In the genomic region with DNA sequence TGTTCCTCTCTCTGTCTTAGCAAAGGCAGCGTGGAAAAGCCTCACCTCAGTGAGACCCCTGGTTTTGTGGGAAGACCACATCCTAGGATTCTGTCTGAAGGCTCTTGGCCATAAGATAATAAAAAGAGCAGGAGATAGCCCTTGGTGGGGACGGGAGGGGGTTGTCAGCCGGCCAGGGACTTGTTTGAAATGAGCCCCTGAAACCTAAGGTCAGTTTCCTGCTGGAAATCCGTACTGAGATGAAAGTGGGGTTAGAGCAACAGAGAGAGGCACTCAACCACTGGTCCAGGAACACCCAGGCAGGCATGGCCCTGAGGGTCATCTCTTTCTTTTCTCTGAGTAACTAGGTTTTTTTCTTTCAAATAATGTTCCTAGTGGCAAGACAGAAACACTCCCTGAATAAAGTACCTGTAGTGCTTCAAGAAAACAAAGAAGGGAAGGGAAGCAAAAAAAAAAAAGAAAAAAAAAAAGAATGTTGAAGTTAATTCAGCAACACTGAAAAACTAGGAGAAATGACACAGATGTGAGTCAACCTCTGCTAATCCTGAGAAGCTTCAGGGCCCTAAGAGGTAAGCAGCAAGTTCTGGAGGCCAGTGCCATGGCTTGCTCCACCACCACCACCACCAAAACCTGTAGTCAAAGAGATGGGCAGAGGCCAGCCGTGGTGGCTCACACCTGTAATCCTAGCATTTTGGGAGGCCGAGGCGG, we compare ENCODE assay signal across 16 cellular contexts. TPM values are rescaled to one million over a fixed set of nuclear protein-coding genes. Genes with fewer than 3 reads are reported as not detected.
DNase-seq lines count a peak whose midpoint lies in the region; ATAC-seq, FAIRE-seq and TF ChIP-seq lines count a peak whose summit lies in the region.
"Had no signal": no experiment of that assay in that cellular context is flagged by ENCODE, and none has a peak within 500 bp of the region (broad histone marks: within the 10 kb centered on the region; RNA-seq: fewer than 3 reads in every experiment).

No MANE protein-coding gene starts in this region.

- intact Hi-C loops in Caco-2 (cut with micrococcal nuclease; ENCODE audit: unreplicated experiment) (no loop called here), Panc1 (cut with micrococcal nuclease; ENCODE audit: unreplicated experiment) (no loop called here), endothelial cell of umbilical vein (cut with micrococcal nuclease) (no loop called here)

- H3K79me2 ChIP-seq in endothelial cell of umbilical vein (ENCODE audit: control insufficient read depth, insufficient read depth, low read length) (peaks cover 26% of the 10 kb centered on the region), osteoblast (ENCODE audit: insufficient read depth, low read length) (peaks cover 65% of the 10 kb centered on the region)

- no peaks in the 10 kb centered on the region for H4K20me1 ChIP-seq in endothelial cell of umbilical vein (replicated peaks; ENCODE audit: control insufficient read depth, extremely low read depth, insufficient read depth, low read length)
- no peaks in the 10 kb centered on the region for H4K20me1 ChIP-seq in osteoblast (ENCODE audit: insufficient read depth, low read length)

- peak overlapping the region; percentile 91 for H3K27ac ChIP-seq in Panc1 (ENCODE audit: low read length)
- H3K27ac ChIP-seq in endothelial cell of umbilical vein (ENCODE audit: insufficient read depth, low read depth, low read length) = no peak overlapping the region
- peak overlapping the region; percentile 88 for H3K27ac ChIP-seq in osteoblast (ENCODE audit: low read depth, low read length)
- H3K27ac ChIP-seq: foreskin keratinocyte had no signal

- H3K4me2 ChIP-seq in endothelial cell of umbilical vein (ENCODE audit: insufficient read depth, low read length) (no peak overlapping the region), osteoblast (ENCODE audit: insufficient read depth, low read length) (peak overlapping the region; percentile 50)

- no peaks in the 10 kb centered on the region for H3K9me3 Mint-ChIP-seq in Caco-2 (ENCODE audit: unreplicated experiment)
- no peaks in the 10 kb centered on the region for H3K9me3 Mint-ChIP-seq in activated T-cell treated with anti-CD3 and anti-CD28 coated beads, Interleukin-2, amount 50 U/mL, for 72 hours
- no peaks in the 10 kb centered on the region for H3K9me3 Mint-ChIP-seq in effector memory CD8-positive, alpha-beta T cell
- H3K9me3 Mint-ChIP-seq: natural killer cell treated with Interleukin-12 subunit alpha and Interleukin-12 subunit beta and Interleukin-15 and Interleukin-18, amount 100 ng/mL, for 72 hours; T-helper 1 cell treated with Interleukin-12 subunit alpha and Interleukin-12 subunit beta and Interleukin-4 antibody, amounts not matched to agents 30 μg/mL and 1 μg/mL, for 36 hours had no signal

- POLR2A ChIA-PET in Caco-2 (lab: Charles Lee) (no interaction called here), Panc1 (lab: Charles Lee) (no interaction called here), endothelial cell of umbilical vein (lab: Charles Lee) (interaction anchor here (0.7 kb wide), 1 partner anchor 80 kb away, joined by 4 read pairs; no protein-coding TSS in a partner anchor)

- H3K4me3 Mint-ChIP-seq in Caco-2 (ENCODE audit: unreplicated experiment) = peak overlapping the region; percentile 24
- no peak overlapping the region for H3K4me3 Mint-ChIP-seq in activated T-cell treated with anti-CD3 and anti-CD28 coated beads, Interleukin-2, amount 50 U/mL, for 72 hours
- H3K4me3 Mint-ChIP-seq in effector memory CD8-positive, alpha-beta T cell = no peak overlapping the region
- H3K4me3 Mint-ChIP-seq: natural killer cell treated with Interleukin-12 subunit alpha and Interleukin-12 subunit beta and Interleukin-15 and Interleukin-18, amount 100 ng/mL, for 72 hours; T-helper 1 cell treated with Interleukin-12 subunit alpha and Interleukin-12 subunit beta and Interleukin-4 antibody, amounts not matched to agents 30 μg/mL and 1 μg/mL, for 36 hours had no signal

- no peaks in the 10 kb centered on the region for H3K27me3 Mint-ChIP-seq in Caco-2 (ENCODE audit: insufficient read depth, unreplicated experiment)
- peaks cover 61% of the 10 kb centered on the region for H3K27me3 Mint-ChIP-seq in activated T-cell treated with anti-CD3 and anti-CD28 coated beads, Interleukin-2, amount 50 U/mL, for 72 hours (ENCODE audit: low read depth)
- peaks cover 53 to 69% of the 10 kb centered on the region in 2 donors for H3K27me3 Mint-ChIP-seq in effector memory CD8-positive, alpha-beta T cell

- BruUV-seq in Caco-2 (replicated peaks; lab: Mats Ljungman, UMichigan) = no TSS peak
- BruUV-seq in Panc1 (replicated peaks; lab: Mats Ljungman, UMichigan) = no TSS peak
- BruUV-seq in endothelial cell of umbilical vein (replicated peaks; lab: Mats Ljungman, UMichigan) = no TSS peak

- H3K4me1 Mint-ChIP-seq in Caco-2 (ENCODE audit: low read depth, unreplicated experiment) = peaks cover 11% of the 10 kb centered on the region
- peaks cover 7% of the 10 kb centered on the region for H3K4me1 Mint-ChIP-seq in activated T-cell treated with anti-CD3 and anti-CD28 coated beads, Interleukin-2, amount 50 U/mL, for 72 hours (ENCODE audit: low read depth)
- peaks cover 2 to 8% of the 10 kb centered on the region in 2 donors for H3K4me1 Mint-ChIP-seq in effector memory CD8-positive, alpha-beta T cell (ENCODE audit: low read depth in 2 of 2)

- no peaks in the 10 kb centered on the region for H3K9me3 ChIP-seq in Caco-2
- no peaks in the 10 kb centered on the region for H3K9me3 ChIP-seq in Panc1 (ENCODE audit: control insufficient read depth, insufficient read depth, low read depth, low read length)
- H3K9me3 ChIP-seq in endothelial cell of umbilical vein (replicated peaks; ENCODE audit: control insufficient read depth, insufficient read depth, low read length) = no peaks in the 10 kb centered on the region
- no peaks in the 10 kb centered on the region for H3K9me3 ChIP-seq in osteoblast (ENCODE audit: low read depth, low read length)

- H3K36me3 ChIP-seq in Caco-2 (ENCODE audit: control insufficient read depth, insufficient read depth, low read length) (no peaks in the 10 kb centered on the region), Panc1 (ENCODE audit: control insufficient read depth, insufficient read depth, low read length) (no peaks in the 10 kb centered on the region), endothelial cell of umbilical vein (ENCODE audit: control insufficient read depth in 2 of 2, extremely low read depth in 1 of 2, insufficient read depth in 2 of 2, low read length in 2 of 2) (no peaks in the 10 kb centered on the region), osteoblast (ENCODE audit: insufficient read depth, low read length) (peaks cover 5% of the 10 kb centered on the region)

- CTCF ChIA-PET in Caco-2 (lab: Charles Lee) = no interaction called here
- CTCF ChIA-PET in Panc1 (lab: Charles Lee) = no interaction called here
- CTCF ChIA-PET in endothelial cell of umbilical vein (lab: Charles Lee) = interaction anchor here (0.7 to 4.2 kb wide), 4 partner anchors 17 to 124 kb away, joined by 3 to 20 read pairs (median 4); no protein-coding TSS in a partner anchor

- H2AFZ ChIP-seq in endothelial cell of umbilical vein (ENCODE audit: low read depth, low read length) (no peak overlapping the region), osteoblast (ENCODE audit: low read length) (no peak overlapping the region)

- H3K4me3 ChIP-seq in Caco-2 (ENCODE audit: low read depth, low read length) (no peak overlapping the region), Panc1 (ENCODE audit: low read depth in 2 of 2, low read length in 2 of 2) (peak overlapping the region in 1 of 2 experiments; percentile 6; a peak in 1 of 4 replicates), endothelial cell of umbilical vein (replicated peaks in 1 of 3; ENCODE audit: insufficient read depth in 1 of 3, low read depth in 1 of 3, low read length in 3 of 3) (no peak overlapping the region), osteoblast (ENCODE audit: insufficient read depth, low read length) (no peak overlapping the region)

- dilution Hi-C loops in endothelial cell of umbilical vein (cut with MboI; ENCODE audit: extremely low pct_ligation_motif_present, low sequenced_read_pairs) = loop anchor here (25.0 kb wide), 1 partner anchor 122 kb away; no protein-coding TSS in a partner anchor

- TF ChIP-seq POLR2A in endothelial cell of umbilical vein (IDR thresholded peaks at IDR 0.05; ENCODE audit: low read depth, low read length) = no peak

- FAIRE-seq in endothelial cell of umbilical vein (lab: Jason Lieb, UNC) = peak; percentile 46
- FAIRE-seq: colon had no signal

- ATAC-seq in Panc1 (no peak), HG02642 (IDR thresholded peaks at IDR 0.05; ENCODE audit: poor library complexity, unreplicated experiment) (no peak)
- no peak for ATAC-seq in activated T-cell treated with anti-CD3 and anti-CD28 coated beads, Interleukin-2, amount 50 U/mL, for 72 hours (replicated peaks in 1 of 2)
- no peak for ATAC-seq in effector memory CD8-positive, alpha-beta T cell (replicated peaks)
- ATAC-seq: foreskin keratinocyte; left colon; natural killer cell treated with Interleukin-12 subunit alpha and Interleukin-12 subunit beta and Interleukin-15 and Interleukin-18, amount 100 ng/mL, for 72 hours had no signal

- no peak overlapping the region for H3K9ac ChIP-seq in endothelial cell of umbilical vein (replicated peaks; ENCODE audit: extremely low read depth, insufficient read depth, low read length)

- H3K9me1 ChIP-seq in endothelial cell of umbilical vein (replicated peaks; ENCODE audit: control insufficient read depth, extremely low read depth, insufficient read depth, low read length) = no peaks in the 10 kb centered on the region

- peak overlapping the region; percentile 55 for H3K27ac Mint-ChIP-seq in Caco-2 (ENCODE audit: unreplicated experiment)
- H3K27ac Mint-ChIP-seq in activated T-cell treated with anti-CD3 and anti-CD28 coated beads, Interleukin-2, amount 50 U/mL, for 72 hours = no peak overlapping the region
- no peak overlapping the region for H3K27ac Mint-ChIP-seq in effector memory CD8-positive, alpha-beta T cell
- H3K27ac Mint-ChIP-seq: natural killer cell treated with Interleukin-12 subunit alpha and Interleukin-12 subunit beta and Interleukin-15 and Interleukin-18, amount 100 ng/mL, for 72 hours; T-helper 1 cell treated with Interleukin-12 subunit alpha and Interleukin-12 subunit beta and Interleukin-4 antibody, amounts not matched to agents 30 μg/mL and 1 μg/mL, for 36 hours had no signal

- in situ Hi-C loops in Panc1 (cut with HindIII; ENCODE audit: low pct_unique_long_range_greater_than_20kb, low sequenced_read_pairs) = no loop called here

- peaks cover 9% of the 10 kb centered on the region for H3K36me3 Mint-ChIP-seq in Caco-2 (ENCODE audit: insufficient read depth, unreplicated experiment)
- H3K36me3 Mint-ChIP-seq in activated T-cell treated with anti-CD3 and anti-CD28 coated beads, Interleukin-2, amount 50 U/mL, for 72 hours (ENCODE audit: insufficient read depth in 2 of 2) = no peaks in the 10 kb centered on the region
- H3K36me3 Mint-ChIP-seq in effector memory CD8-positive, alpha-beta T cell (ENCODE audit: insufficient read depth) = peaks cover 6% of the 10 kb centered on the region
- H3K36me3 Mint-ChIP-seq: natural killer cell treated with Interleukin-12 subunit alpha and Interleukin-12 subunit beta and Interleukin-15 and Interleukin-18, amount 100 ng/mL, for 72 hours had no signal

- no peaks in the 10 kb centered on the region for H3K27me3 ChIP-seq in Caco-2 (replicated peaks; ENCODE audit: control insufficient read depth, insufficient read depth, low read length)
- no peaks in the 10 kb centered on the region for H3K27me3 ChIP-seq in Panc1 (ENCODE audit: control insufficient read depth, insufficient read depth, low read length)
- no peaks in the 10 kb centered on the region for H3K27me3 ChIP-seq in endothelial cell of umbilical vein (ENCODE audit: control insufficient read depth in 2 of 2, insufficient read depth in 2 of 2, low read length in 2 of 2)
- H3K27me3 ChIP-seq in osteoblast (ENCODE audit: insufficient read depth, low read length) = no peaks in the 10 kb centered on the region
- H3K27me3 ChIP-seq: foreskin keratinocyte had no signal

- peaks cover 18% of the 10 kb centered on the region for H3K4me1 ChIP-seq in Caco-2
- H3K4me1 ChIP-seq in Panc1 (ENCODE audit: control insufficient read depth, insufficient read depth, low read length) = peaks cover 63% of the 10 kb centered on the region
- H3K4me1 ChIP-seq in endothelial cell of umbilical vein (ENCODE audit: control insufficient read depth, extremely low read depth, insufficient read depth, low read length) = peaks cover 38% of the 10 kb centered on the region
- peaks cover 56% of the 10 kb centered on the region for H3K4me1 ChIP-seq in osteoblast (ENCODE audit: insufficient read depth, low read length)

- TF ChIP-seq CTCF in Caco-2 (IDR thresholded peaks at IDR 0.05; ENCODE audit: insufficient read depth in 1 of 2, low read depth in 1 of 2, low read length in 1 of 2, severe bottlenecking in 1 of 2, unreplicated experiment in 1 of 2) = no peak
- TF ChIP-seq CTCF in Panc1 (IDR thresholded peaks at IDR 0.05) = no peak
- TF ChIP-seq CTCF in endothelial cell of umbilical vein (IDR thresholded peaks at IDR 0.05; ENCODE audit: extremely low read depth in 1 of 2, insufficient read depth in 1 of 2, low read depth in 1 of 2, low read length in 2 of 2) = no peak
- no peak for TF ChIP-seq CTCF in osteoblast (IDR thresholded peaks at IDR 0.05; ENCODE audit: extremely low read depth, low read depth, low read length)

- no peak for DNase-seq in Caco-2
- no peak for DNase-seq in Panc1 (ENCODE audit: low read depth, low spot score)
- DNase-seq in endothelial cell of umbilical vein (ENCODE audit: low read depth, low spot score) = no peak
- peak; percentile 76 for DNase-seq in osteoblast (ENCODE audit: insufficient read length, low spot score, missing footprints)
- DNase-seq in activated T-cell treated with anti-CD3 and anti-CD28 coated beads, Interleukin-2, amount 50 U/mL, for 72 hours = no peak
- DNase-seq in NAMALWA (ENCODE audit: low spot score) = no peak
- DNase-seq in effector memory CD8-positive, alpha-beta T cell = no peak
- DNase-seq: activated CD4-positive, alpha-beta T cell treated with anti-CD3 and anti-CD28 coated beads, Interleukin-2, amount 50 U/mL, for 48 hours; activated naive CD4-positive, alpha-beta T cell; left colon had no signal

RNA-seq across cellular contexts. Expression of a gene that starts 3.2 kb away (rescaled TPM):
- 123 and 132 TPM in 2 replicates for total RNA-seq in Caco-2 (2022)
- 446 TPM for total RNA-seq in Panc1 (2021; ENCODE audit: unreplicated experiment)
- polyA plus RNA-seq in Panc1 (2012; ENCODE audit: insufficient read length) = 777 TPM
- 144 TPM in 2 replicates for total RNA-seq in endothelial cell of umbilical vein
- polyA plus RNA-seq in endothelial cell of umbilical vein = 126 and 170 TPM in 2 replicates
- polyA plus RNA-seq in endothelial cell of umbilical vein (2011; cell fraction: cytosol; rRNA removed) = 161 and 176 TPM in 2 replicates
- polyA plus RNA-seq in endothelial cell of umbilical vein (2011; cell fraction: nucleus; rRNA removed) = 113 and 120 TPM in 2 replicates
- 102 and 144 TPM in 2 replicates for polyA plus RNA-seq in endothelial cell of umbilical vein (2012)
- 166 and 180 TPM in 2 replicates for polyA minus RNA-seq in endothelial cell of umbilical vein
- 32.4 TPM for polyA minus RNA-seq in endothelial cell of umbilical vein (2011; cell fraction: cytosol; rRNA and poly(A)+ RNA removed)
- polyA minus RNA-seq in endothelial cell of umbilical vein (2011; cell fraction: nucleus; rRNA and poly(A)+ RNA removed) = 36.5 and 59.5 TPM in 2 replicates
- 400 and 433 TPM in 2 replicates for total RNA-seq in osteoblast
- total RNA-seq in activated T-cell treated with anti-CD3 and anti-CD28 coated beads, Interleukin-2, amount 50 U/mL, for 72 hours = 1 to 10 TPM in 1 of 2 donors, under 1 TPM in 1; 0.65 to 1.6 TPM

RNA-seq across cellular contexts. Expression of a gene that starts 50.6 kb away (rescaled TPM):
- total RNA-seq in Caco-2 (2022) (3.5 and 5.0 TPM in 2 replicates), Panc1 (2021; ENCODE audit: unreplicated experiment) (0.13 TPM), endothelial cell of umbilical vein (not detected in 2 replicates), osteoblast (not detected in 2 replicates)
- not detected for polyA plus RNA-seq in Panc1 (2012; ENCODE audit: insufficient read length)
- polyA plus RNA-seq in endothelial cell of umbilical vein = not detected in 2 replicates
- not detected in 2 replicates for polyA plus RNA-seq in endothelial cell of umbilical vein (2011; cell fraction: cytosol; rRNA removed)
- polyA plus RNA-seq in endothelial cell of umbilical vein (2011; cell fraction: nucleus; rRNA removed) = not detected in 2 replicates
- polyA plus RNA-seq in endothelial cell of umbilical vein (2012) = not detected in 2 replicates
- polyA minus RNA-seq in endothelial cell of umbilical vein = not detected in 2 replicates
- 3.1 TPM for polyA minus RNA-seq in endothelial cell of umbilical vein (2011; cell fraction: cytosol; rRNA and poly(A)+ RNA removed)
- polyA minus RNA-seq in endothelial cell of umbilical vein (2011; cell fraction: nucleus; rRNA and poly(A)+ RNA removed) = not detected in 2 replicates
- not detected for total RNA-seq in activated T-cell treated with anti-CD3 and anti-CD28 coated beads, Interleukin-2, amount 50 U/mL, for 72 hours
- total RNA-seq: foreskin keratinocyte had no signal
- polyA plus RNA-seq: BJ, foreskin keratinocyte had no signal

Comparison
In these comparisons a context has a peak if more than half of its experiments do, and no peak if none do; other contexts are left out.
1. RNA of a gene that starts 3.2 kb away (total RNA-seq): 446 TPM in Panc1 (single experiment), 400 to 433 TPM in osteoblast, 144 TPM in endothelial cell of umbilical vein and 123 to 132 TPM in Caco-2; 0.65 to 1.6 TPM in activated T-cell treated with anti-CD3 and anti-CD28 coated beads, Interleukin-2, amount 50 U/mL, for 72 hours; every median in the first group is over 10 times any median in the second.